In the genomic region with DNA sequence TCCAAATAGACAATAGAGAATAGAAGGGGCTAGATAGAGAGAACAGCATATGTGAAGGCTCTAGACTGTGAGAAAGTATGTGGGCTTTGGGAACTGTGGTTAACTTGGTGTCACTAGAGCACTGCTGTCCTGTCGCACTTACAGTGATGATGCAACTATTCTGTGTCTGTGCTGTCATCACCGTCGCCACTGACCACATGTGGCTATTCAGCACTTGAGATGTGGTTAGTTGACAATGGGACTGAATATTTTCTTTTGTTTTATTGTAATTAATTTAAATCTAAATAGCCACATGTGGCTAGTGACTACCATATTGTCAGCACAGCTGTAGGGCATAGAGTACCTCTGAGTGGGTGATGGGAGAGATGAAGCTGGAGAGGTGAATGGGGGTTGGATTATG, we compare ENCODE assay signal across 1 cellular context.
TF ChIP-seq lines count a peak whose summit lies in the region.

No MANE protein-coding gene starts in this region.

TF ChIP-seq in K562, 482 proteins besides CTCF, POLR2A, EP300 and RAD21 (continued from another document):
- TF ChIP-seq, protein P1, sequence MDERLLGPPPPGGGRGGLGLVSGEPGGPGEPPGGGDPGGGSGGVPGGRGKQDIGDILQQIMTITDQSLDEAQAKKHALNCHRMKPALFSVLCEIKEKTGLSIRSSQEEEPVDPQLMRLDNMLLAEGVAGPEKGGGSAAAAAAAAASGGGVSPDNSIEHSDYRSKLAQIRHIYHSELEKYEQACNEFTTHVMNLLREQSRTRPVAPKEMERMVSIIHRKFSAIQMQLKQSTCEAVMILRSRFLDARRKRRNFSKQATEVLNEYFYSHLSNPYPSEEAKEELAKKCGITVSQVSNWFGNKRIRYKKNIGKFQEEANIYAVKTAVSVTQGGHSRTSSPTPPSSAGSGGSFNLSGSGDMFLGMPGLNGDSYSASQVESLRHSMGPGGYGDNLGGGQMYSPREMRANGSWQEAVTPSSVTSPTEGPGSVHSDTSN (CRISPR knock-in tag; IDR thresholded peaks at IDR 0.05; ENCODE audit: low read depth), result no peak
- TF ChIP-seq, protein P1 (tag; conservative IDR thresholded peaks at IDR 0.05; ENCODE audit: low read depth), result peak; percentile 68
- TF ChIP-seq NFIX (CRISPR knock-in tag; IDR thresholded peaks at IDR 0.05; ENCODE audit: low read depth) (no peak), MTA1 (IDR thresholded peaks at IDR 0.05; ENCODE audit: borderline replicate concordance) (peak; percentile 25; the same call in 1 of the 2 replicates), MIER1 (IDR thresholded peaks at IDR 0.05; ENCODE audit: low read depth) (no peak), CBFB (CRISPR knock-in tag; IDR thresholded peaks at IDR 0.05) (0 out of 2 replicates have a peak, but pooled peaks have one; percentile 25), CREM (IDR thresholded peaks at IDR 0.05; ENCODE audit: low read depth) (peak; percentile 43), SMAD4 (CRISPR knock-in tag; conservative IDR thresholded peaks at IDR 0.05) (0 out of 2 replicates have a peak, but pooled peaks have one; percentile 51), ZNF584 (CRISPR knock-in tag; IDR thresholded peaks at IDR 0.05; ENCODE audit: low read depth) (no peak), ADNP (tag; IDR thresholded peaks at IDR 0.05) (no peak), MYC (IDR thresholded peaks at IDR 0.05; ENCODE audit: low read depth, low read length) (no peak), MYC (CRISPR knock-in tag; IDR thresholded peaks at IDR 0.05; ENCODE audit: borderline replicate concordance, low read depth) (no peak), ATF7 (IDR thresholded peaks at IDR 0.05) (peak; percentile 51; the same call in 1 of the 2 replicates), SMARCA5 (IDR thresholded peaks at IDR 0.05) (no peak)
- TF ChIP-seq, protein P2, sequence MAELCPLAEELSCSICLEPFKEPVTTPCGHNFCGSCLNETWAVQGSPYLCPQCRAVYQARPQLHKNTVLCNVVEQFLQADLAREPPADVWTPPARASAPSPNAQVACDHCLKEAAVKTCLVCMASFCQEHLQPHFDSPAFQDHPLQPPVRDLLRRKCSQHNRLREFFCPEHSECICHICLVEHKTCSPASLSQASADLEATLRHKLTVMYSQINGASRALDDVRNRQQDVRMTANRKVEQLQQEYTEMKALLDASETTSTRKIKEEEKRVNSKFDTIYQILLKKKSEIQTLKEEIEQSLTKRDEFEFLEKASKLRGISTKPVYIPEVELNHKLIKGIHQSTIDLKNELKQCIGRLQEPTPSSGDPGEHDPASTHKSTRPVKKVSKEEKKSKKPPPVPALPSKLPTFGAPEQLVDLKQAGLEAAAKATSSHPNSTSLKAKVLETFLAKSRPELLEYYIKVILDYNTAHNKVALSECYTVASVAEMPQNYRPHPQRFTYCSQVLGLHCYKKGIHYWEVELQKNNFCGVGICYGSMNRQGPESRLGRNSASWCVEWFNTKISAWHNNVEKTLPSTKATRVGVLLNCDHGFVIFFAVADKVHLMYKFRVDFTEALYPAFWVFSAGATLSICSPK (IDR thresholded peaks at IDR 0.05; ENCODE audit: borderline replicate concordance), result no peak
- TF ChIP-seq, protein P3, sequence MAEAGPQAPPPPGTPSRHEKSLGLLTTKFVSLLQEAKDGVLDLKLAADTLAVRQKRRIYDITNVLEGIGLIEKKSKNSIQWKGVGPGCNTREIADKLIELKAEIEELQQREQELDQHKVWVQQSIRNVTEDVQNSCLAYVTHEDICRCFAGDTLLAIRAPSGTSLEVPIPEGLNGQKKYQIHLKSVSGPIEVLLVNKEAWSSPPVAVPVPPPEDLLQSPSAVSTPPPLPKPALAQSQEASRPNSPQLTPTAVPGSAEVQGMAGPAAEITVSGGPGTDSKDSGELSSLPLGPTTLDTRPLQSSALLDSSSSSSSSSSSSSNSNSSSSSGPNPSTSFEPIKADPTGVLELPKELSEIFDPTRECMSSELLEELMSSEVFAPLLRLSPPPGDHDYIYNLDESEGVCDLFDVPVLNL (CRISPR knock-in tag; IDR thresholded peaks at IDR 0.05; ENCODE audit: low read depth), result no peak
- TF ChIP-seq, protein P4, sequence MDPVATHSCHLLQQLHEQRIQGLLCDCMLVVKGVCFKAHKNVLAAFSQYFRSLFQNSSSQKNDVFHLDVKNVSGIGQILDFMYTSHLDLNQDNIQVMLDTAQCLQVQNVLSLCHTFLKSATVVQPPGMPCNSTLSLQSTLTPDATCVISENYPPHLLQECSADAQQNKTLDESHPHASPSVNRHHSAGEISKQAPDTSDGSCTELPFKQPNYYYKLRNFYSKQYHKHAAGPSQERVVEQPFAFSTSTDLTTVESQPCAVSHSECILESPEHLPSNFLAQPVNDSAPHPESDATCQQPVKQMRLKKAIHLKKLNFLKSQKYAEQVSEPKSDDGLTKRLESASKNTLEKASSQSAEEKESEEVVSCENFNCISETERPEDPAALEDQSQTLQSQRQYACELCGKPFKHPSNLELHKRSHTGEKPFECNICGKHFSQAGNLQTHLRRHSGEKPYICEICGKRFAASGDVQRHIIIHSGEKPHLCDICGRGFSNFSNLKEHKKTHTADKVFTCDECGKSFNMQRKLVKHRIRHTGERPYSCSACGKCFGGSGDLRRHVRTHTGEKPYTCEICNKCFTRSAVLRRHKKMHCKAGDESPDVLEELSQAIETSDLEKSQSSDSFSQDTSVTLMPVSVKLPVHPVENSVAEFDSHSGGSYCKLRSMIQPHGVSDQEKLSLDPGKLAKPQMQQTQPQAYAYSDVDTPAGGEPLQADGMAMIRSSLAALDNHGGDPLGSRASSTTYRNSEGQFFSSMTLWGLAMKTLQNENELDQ (CRISPR knock-in tag; IDR thresholded peaks at IDR 0.05; ENCODE audit: borderline replicate concordance), result no peak
- TF ChIP-seq, protein P5, sequence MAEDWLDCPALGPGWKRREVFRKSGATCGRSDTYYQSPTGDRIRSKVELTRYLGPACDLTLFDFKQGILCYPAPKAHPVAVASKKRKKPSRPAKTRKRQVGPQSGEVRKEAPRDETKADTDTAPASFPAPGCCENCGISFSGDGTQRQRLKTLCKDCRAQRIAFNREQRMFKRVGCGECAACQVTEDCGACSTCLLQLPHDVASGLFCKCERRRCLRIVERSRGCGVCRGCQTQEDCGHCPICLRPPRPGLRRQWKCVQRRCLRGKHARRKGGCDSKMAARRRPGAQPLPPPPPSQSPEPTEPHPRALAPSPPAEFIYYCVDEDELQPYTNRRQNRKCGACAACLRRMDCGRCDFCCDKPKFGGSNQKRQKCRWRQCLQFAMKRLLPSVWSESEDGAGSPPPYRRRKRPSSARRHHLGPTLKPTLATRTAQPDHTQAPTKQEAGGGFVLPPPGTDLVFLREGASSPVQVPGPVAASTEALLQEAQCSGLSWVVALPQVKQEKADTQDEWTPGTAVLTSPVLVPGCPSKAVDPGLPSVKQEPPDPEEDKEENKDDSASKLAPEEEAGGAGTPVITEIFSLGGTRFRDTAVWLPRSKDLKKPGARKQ (CRISPR knock-in tag; IDR thresholded peaks at IDR 0.05), result no peak
- TF ChIP-seq, protein P6, sequence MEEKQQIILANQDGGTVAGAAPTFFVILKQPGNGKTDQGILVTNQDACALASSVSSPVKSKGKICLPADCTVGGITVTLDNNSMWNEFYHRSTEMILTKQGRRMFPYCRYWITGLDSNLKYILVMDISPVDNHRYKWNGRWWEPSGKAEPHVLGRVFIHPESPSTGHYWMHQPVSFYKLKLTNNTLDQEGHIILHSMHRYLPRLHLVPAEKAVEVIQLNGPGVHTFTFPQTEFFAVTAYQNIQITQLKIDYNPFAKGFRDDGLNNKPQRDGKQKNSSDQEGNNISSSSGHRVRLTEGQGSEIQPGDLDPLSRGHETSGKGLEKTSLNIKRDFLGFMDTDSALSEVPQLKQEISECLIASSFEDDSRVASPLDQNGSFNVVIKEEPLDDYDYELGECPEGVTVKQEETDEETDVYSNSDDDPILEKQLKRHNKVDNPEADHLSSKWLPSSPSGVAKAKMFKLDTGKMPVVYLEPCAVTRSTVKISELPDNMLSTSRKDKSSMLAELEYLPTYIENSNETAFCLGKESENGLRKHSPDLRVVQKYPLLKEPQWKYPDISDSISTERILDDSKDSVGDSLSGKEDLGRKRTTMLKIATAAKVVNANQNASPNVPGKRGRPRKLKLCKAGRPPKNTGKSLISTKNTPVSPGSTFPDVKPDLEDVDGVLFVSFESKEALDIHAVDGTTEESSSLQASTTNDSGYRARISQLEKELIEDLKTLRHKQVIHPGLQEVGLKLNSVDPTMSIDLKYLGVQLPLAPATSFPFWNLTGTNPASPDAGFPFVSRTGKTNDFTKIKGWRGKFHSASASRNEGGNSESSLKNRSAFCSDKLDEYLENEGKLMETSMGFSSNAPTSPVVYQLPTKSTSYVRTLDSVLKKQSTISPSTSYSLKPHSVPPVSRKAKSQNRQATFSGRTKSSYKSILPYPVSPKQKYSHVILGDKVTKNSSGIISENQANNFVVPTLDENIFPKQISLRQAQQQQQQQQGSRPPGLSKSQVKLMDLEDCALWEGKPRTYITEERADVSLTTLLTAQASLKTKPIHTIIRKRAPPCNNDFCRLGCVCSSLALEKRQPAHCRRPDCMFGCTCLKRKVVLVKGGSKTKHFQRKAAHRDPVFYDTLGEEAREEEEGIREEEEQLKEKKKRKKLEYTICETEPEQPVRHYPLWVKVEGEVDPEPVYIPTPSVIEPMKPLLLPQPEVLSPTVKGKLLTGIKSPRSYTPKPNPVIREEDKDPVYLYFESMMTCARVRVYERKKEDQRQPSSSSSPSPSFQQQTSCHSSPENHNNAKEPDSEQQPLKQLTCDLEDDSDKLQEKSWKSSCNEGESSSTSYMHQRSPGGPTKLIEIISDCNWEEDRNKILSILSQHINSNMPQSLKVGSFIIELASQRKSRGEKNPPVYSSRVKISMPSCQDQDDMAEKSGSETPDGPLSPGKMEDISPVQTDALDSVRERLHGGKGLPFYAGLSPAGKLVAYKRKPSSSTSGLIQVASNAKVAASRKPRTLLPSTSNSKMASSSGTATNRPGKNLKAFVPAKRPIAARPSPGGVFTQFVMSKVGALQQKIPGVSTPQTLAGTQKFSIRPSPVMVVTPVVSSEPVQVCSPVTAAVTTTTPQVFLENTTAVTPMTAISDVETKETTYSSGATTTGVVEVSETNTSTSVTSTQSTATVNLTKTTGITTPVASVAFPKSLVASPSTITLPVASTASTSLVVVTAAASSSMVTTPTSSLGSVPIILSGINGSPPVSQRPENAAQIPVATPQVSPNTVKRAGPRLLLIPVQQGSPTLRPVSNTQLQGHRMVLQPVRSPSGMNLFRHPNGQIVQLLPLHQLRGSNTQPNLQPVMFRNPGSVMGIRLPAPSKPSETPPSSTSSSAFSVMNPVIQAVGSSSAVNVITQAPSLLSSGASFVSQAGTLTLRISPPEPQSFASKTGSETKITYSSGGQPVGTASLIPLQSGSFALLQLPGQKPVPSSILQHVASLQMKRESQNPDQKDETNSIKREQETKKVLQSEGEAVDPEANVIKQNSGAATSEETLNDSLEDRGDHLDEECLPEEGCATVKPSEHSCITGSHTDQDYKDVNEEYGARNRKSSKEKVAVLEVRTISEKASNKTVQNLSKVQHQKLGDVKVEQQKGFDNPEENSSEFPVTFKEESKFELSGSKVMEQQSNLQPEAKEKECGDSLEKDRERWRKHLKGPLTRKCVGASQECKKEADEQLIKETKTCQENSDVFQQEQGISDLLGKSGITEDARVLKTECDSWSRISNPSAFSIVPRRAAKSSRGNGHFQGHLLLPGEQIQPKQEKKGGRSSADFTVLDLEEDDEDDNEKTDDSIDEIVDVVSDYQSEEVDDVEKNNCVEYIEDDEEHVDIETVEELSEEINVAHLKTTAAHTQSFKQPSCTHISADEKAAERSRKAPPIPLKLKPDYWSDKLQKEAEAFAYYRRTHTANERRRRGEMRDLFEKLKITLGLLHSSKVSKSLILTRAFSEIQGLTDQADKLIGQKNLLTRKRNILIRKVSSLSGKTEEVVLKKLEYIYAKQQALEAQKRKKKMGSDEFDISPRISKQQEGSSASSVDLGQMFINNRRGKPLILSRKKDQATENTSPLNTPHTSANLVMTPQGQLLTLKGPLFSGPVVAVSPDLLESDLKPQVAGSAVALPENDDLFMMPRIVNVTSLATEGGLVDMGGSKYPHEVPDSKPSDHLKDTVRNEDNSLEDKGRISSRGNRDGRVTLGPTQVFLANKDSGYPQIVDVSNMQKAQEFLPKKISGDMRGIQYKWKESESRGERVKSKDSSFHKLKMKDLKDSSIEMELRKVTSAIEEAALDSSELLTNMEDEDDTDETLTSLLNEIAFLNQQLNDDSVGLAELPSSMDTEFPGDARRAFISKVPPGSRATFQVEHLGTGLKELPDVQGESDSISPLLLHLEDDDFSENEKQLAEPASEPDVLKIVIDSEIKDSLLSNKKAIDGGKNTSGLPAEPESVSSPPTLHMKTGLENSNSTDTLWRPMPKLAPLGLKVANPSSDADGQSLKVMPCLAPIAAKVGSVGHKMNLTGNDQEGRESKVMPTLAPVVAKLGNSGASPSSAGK (IDR thresholded peaks at IDR 0.05), result 0 out of 2 replicates have a peak, but pooled peaks have one; percentile 10
TF ChIP-seq in K562: peak in this region for 23.
